25 cellular contexts compared by ENCODE assay signal in genomic region chr4:160685729-160686128, GRCh38.
"Had no signal": no experiment of that assay in that cellular context is flagged by ENCODE, and none has a peak within 500 bp of the region (broad histone marks: within the 10 kb centered on the region; RNA-seq: fewer than 3 reads in every experiment).

No MANE protein-coding gene starts in this region.

- H3K27me3 ChIP-seq: colonic mucosa, esophagus squamous epithelium, gastrocnemius medialis, heart right ventricle, left lung had no signal

- H3K9me3 ChIP-seq: colonic mucosa, gastrocnemius medialis, lower lobe of right lung, mucosa of descending colon had no signal

- H3K4me3 ChIP-seq: colonic mucosa, esophagus squamous epithelium, gastrocnemius medialis, heart right ventricle, left lung, lower lobe of right lung, mucosa of descending colon had no signal

- DNase-seq: colonic mucosa; cortex of kidney; effector CD8-positive, alpha-beta T cell; effector memory CD8-positive, alpha-beta T cell; endodermal cell; erythroblast; esophagus squamous epithelium; foreskin fibroblast; foreskin melanocyte; gastrocnemius medialis; glutamatergic neuron; head of caudate nucleus; heart right ventricle; hippocampal formation; left cardiac atrium; left lung; left ventricle myocardium superior; lower lobe of right lung; mesenchymal stem cell; mucosa of descending colon had no signal

- H3K4me1 ChIP-seq: colonic mucosa, esophagus squamous epithelium, gastrocnemius medialis, heart right ventricle, left lung, lower lobe of right lung had no signal

- H3K36me3 ChIP-seq: colonic mucosa, esophagus squamous epithelium, gastrocnemius medialis, heart right ventricle, left lung, lower lobe of right lung had no signal

- FAIRE-seq: endometrium, islet of Langerhans, keratinocyte had no signal

- H3K27ac ChIP-seq: colonic mucosa, epithelial cell of prostate, esophagus squamous epithelium, gastrocnemius medialis, heart right ventricle, left lung, lower lobe of right lung had no signal

- ATAC-seq: effector memory CD8-positive, alpha-beta T cell; esophagus mucosa; gastrocnemius medialis; heart right ventricle; left cardiac atrium; left lung; left ventricle myocardium superior; mucosa of descending colon had no signal
